ENCODE assay signal across 16 cellular contexts in genomic region chr12:114275937-114276785, GRCh38.
DNase-seq lines count a peak whose midpoint lies in the region; ATAC-seq and TF ChIP-seq lines count a peak whose summit lies in the region.
"Had no signal": no experiment of that assay in that cellular context is flagged by ENCODE, and none has a peak within 500 bp of the region (broad histone marks: within the 10 kb centered on the region; RNA-seq: fewer than 3 reads in every experiment).

No MANE protein-coding gene starts in this region.

- H3K79me2 ChIP-seq in GM23338 (replicated peaks; ENCODE audit: insufficient read depth): no peaks in the 10 kb centered on the region

- peaks cover 49% of the 10 kb centered on the region for H3K4me1 Mint-ChIP-seq in GM23338
- no peaks in the 10 kb centered on the region for H3K4me1 Mint-ChIP-seq in CD4-positive, alpha-beta memory T cell

- H3K27me3 Mint-ChIP-seq in GM23338 (ENCODE audit: insufficient read depth, low read depth, poor library complexity): peaks cover 1% of the 10 kb centered on the region
- H3K27me3 Mint-ChIP-seq in CD4-positive, alpha-beta memory T cell: peaks cover 0 to 2% of the 10 kb centered on the region in 2 donors

- peak; percentile 44 for DNase-seq in AG08395 (ENCODE audit: low spot score)
- peak; percentile 35 for DNase-seq in GM23338 (ENCODE audit: low spot score)
- DNase-seq in adipocyte (ENCODE audit: low read depth): peak; percentile 1
- peak; percentile 71 for DNase-seq in fibroblast of the aortic adventitia (ENCODE audit: low read depth)
- no peak for DNase-seq in tibial nerve (ENCODE audit: low spot score in 2 of 2)
- no peak for DNase-seq in activated naive CD4-positive, alpha-beta T cell treated with anti-CD3 and anti-CD28 coated beads, Interleukin-2, amount 50 U/mL, for 16 hours
- DNase-seq in CD4-positive, alpha-beta memory T cell: no peak
- DNase-seq in GOT3 (lab: John Stamatoyannopoulos, UW): no peak
- DNase-seq: 8988T, C1 segment of cervical spinal cord, GF-D8, NCI-H187 treated with DMSO at 0.1 percent for 48 hours, NCI-H446, NCI-H748 treated with DMSO at 0.1 percent for 48 hours, OCI-M1 had no signal

- H3K36me3 Mint-ChIP-seq in GM23338 (ENCODE audit: low read depth): peaks cover 6% of the 10 kb centered on the region; the same call in 1 of the 3 replicates
- no peaks in the 10 kb centered on the region for H3K36me3 Mint-ChIP-seq in CD4-positive, alpha-beta memory T cell

- CTCF ChIA-PET in CD4-positive, alpha-beta memory T cell (lab: Charles Lee; ENCODE audit: partially characterized antibody): no interaction called here

- no peak for TF ChIP-seq POLR2A in tibial nerve (IDR thresholded peaks at IDR 0.05)

- 15 to 28% methylated on average over 3 of the region's 3 CpGs for WGBS in tibial nerve, 2 donors

- H3K4me3 ChIP-seq in GM23338 (peak overlapping the region; percentile 3; the same call in 1 of the 2 replicates), adipocyte (ENCODE audit: low read length) (peak overlapping the region; percentile 12), fibroblast of the aortic adventitia (ENCODE audit: low read depth, low read length) (no peak overlapping the region), tibial nerve (no peak overlapping the region)
- no peak overlapping the region for H3K4me3 ChIP-seq in CD4-positive, alpha-beta memory T cell (ENCODE audit: low read length in 2 of 2)

- H3K9me3 ChIP-seq in adipocyte (ENCODE audit: control insufficient read depth, low read length) (no peaks in the 10 kb centered on the region), tibial nerve (no peaks in the 10 kb centered on the region)
- no peaks in the 10 kb centered on the region for H3K9me3 ChIP-seq in CD4-positive, alpha-beta memory T cell (ENCODE audit: control insufficient read depth in 1 of 2, low read length in 2 of 2)

- no peaks in the 10 kb centered on the region for H4K20me1 ChIP-seq in GM23338 (replicated peaks; ENCODE audit: insufficient read depth)

- H3K9me3 Mint-ChIP-seq in GM23338: peaks cover 5% of the 10 kb centered on the region; the same call in 2 of the 3 replicates
- H3K9me3 Mint-ChIP-seq in CD4-positive, alpha-beta memory T cell: peaks cover 0 to 5% (median 0%) of the 10 kb centered on the region in 8 donors

- intact Hi-C loops in CD4-positive, alpha-beta memory T cell (cut with micrococcal nuclease): no loop called here

- H3K4me2 ChIP-seq in GM23338: peak overlapping the region; percentile 56

- no peak overlapping the region for H3K9ac ChIP-seq in adipocyte (ENCODE audit: low read length)

- ATAC-seq in GM23338: peak; percentile 76

- TF ChIP-seq CTCF in GM23338 (conservative IDR thresholded peaks at IDR 0.05; ENCODE audit: low read depth in 2 of 2): no peak
- TF ChIP-seq CTCF in fibroblast of the aortic adventitia (IDR thresholded peaks at IDR 0.05; ENCODE audit: insufficient read depth, low read length): no peak
- TF ChIP-seq CTCF in tibial nerve (IDR thresholded peaks at IDR 0.05): no peak

- H3K27ac ChIP-seq in GM23338 (ENCODE audit: low read depth): peak overlapping the region; percentile 79
- no peak overlapping the region for H3K27ac ChIP-seq in tibial nerve
- H3K27ac ChIP-seq in CD4-positive, alpha-beta memory T cell (ENCODE audit: low read depth, low read length): no peak overlapping the region
- H3K27ac ChIP-seq: RWPE1 had no signal

- no peaks in the 10 kb centered on the region for H3K27me3 ChIP-seq in GM23338 (ENCODE audit: insufficient read depth)
- peaks cover 11% of the 10 kb centered on the region for H3K27me3 ChIP-seq in adipocyte (replicated peaks; ENCODE audit: control insufficient read depth, insufficient read depth, low read length)
- no peaks in the 10 kb centered on the region for H3K27me3 ChIP-seq in tibial nerve
- no peaks in the 10 kb centered on the region for H3K27me3 ChIP-seq in CD4-positive, alpha-beta memory T cell (ENCODE audit: insufficient read depth, low read length)

- H3F3A ChIP-seq in GM23338 (replicated peaks; ENCODE audit: low read depth): no peaks in the 10 kb centered on the region

- peak overlapping the region; percentile 71 for H3K27ac Mint-ChIP-seq in GM23338
- H3K27ac Mint-ChIP-seq in CD4-positive, alpha-beta memory T cell: no peak overlapping the region

- H3K4me1 ChIP-seq in GM23338 (ENCODE audit: insufficient read depth) (peaks cover 54% of the 10 kb centered on the region), adipocyte (ENCODE audit: control insufficient read depth, insufficient read depth, low read length) (peaks cover 30% of the 10 kb centered on the region), tibial nerve (no peaks in the 10 kb centered on the region)
- no peaks in the 10 kb centered on the region for H3K4me1 ChIP-seq in CD4-positive, alpha-beta memory T cell (ENCODE audit: insufficient read depth, low read length)

- no peak overlapping the region for H2AFZ ChIP-seq in GM23338

- POLR2A ChIA-PET in CD4-positive, alpha-beta memory T cell (lab: Charles Lee; ENCODE audit: partially characterized antibody): no interaction called here

- H3K9me2 ChIP-seq in GM23338 (ENCODE audit: insufficient read depth): peaks cover 7% of the 10 kb centered on the region; the same call in 1 of the 2 replicates

- peak overlapping the region; percentile 44; the same call in 1 of the 3 replicates for H3K4me3 Mint-ChIP-seq in GM23338
- H3K4me3 Mint-ChIP-seq in CD4-positive, alpha-beta memory T cell: no peak overlapping the region

- TF ChIP-seq EP300 in tibial nerve (IDR thresholded peaks at IDR 0.05): no peak

- H3K36me3 ChIP-seq in GM23338 (ENCODE audit: insufficient read depth): no peaks in the 10 kb centered on the region
- no peaks in the 10 kb centered on the region for H3K36me3 ChIP-seq in adipocyte (ENCODE audit: control insufficient read depth, insufficient read depth, low read length, severe bottlenecking)
- no peaks in the 10 kb centered on the region for H3K36me3 ChIP-seq in tibial nerve
- H3K36me3 ChIP-seq in CD4-positive, alpha-beta memory T cell (ENCODE audit: insufficient read depth, low read length): no peaks in the 10 kb centered on the region

TF ChIP-seq in GM23338, 12 proteins besides CTCF, POLR2A, EP300 and RAD21:
- TF ChIP-seq POLR2AphosphoS5 (IDR thresholded peaks at IDR 0.05; ENCODE audit: low read depth) (no peak), NANOG (IDR thresholded peaks at IDR 0.05; ENCODE audit: borderline replicate concordance) (peak; percentile 84; the same call in 1 of the 2 replicates), ZNF462 (CRISPR knock-in tag; IDR thresholded peaks at IDR 0.05) (peak; percentile 92)

Comparison
In these comparisons a context has a peak if more than half of its experiments do, and no peak if none do; other contexts are left out.
1. DNase-seq: peak in AG08395 (single experiment), GM23338 (single experiment), adipocyte (single experiment) and fibroblast of the aortic adventitia (single experiment); none in tibial nerve (0 of 2), activated naive CD4-positive, alpha-beta T cell treated with anti-CD3 and anti-CD28 coated beads, Interleukin-2, amount 50 U/mL, for 16 hours (single experiment), CD4-positive, alpha-beta memory T cell (0 of 5) and GOT3 (single experiment).
2. H3K4me3 ChIP-seq: peak in GM23338 (single experiment) and adipocyte (single experiment); none in fibroblast of the aortic adventitia (single experiment), tibial nerve (0 of 4) and CD4-positive, alpha-beta memory T cell (0 of 2).